In genomic region chr17:34579017-34579946, GRCh38 we compare ENCODE assay signal across 8 cellular contexts. TPM values are rescaled to one million over a fixed set of nuclear protein-coding genes. Genes with fewer than 3 reads are reported as not detected.
DNase-seq lines count a peak whose midpoint lies in the region; ATAC-seq and TF ChIP-seq lines count a peak whose summit lies in the region.

TMEM132E (plus strand) TSS chr17:34579582; CDS start chr17:34581077, 1,495 bp downstream.

- no peaks in the 10 kb centered on the region for H3K36me3 Mint-ChIP-seq in IgD-negative memory B cell
- H3K36me3 Mint-ChIP-seq in activated naive CD4-positive, alpha-beta T cell treated with anti-CD3 and anti-CD28 coated beads, Interleukin-2, amount 50 U/mL, for 24 hours: no peaks in the 10 kb centered on the region

- H3K4me1 Mint-ChIP-seq in IgD-negative memory B cell: peaks cover 0 to 7% (median 7%) of the 10 kb centered on the region in 3 donors
- peaks cover 12% of the 10 kb centered on the region for H3K4me1 Mint-ChIP-seq in activated naive CD4-positive, alpha-beta T cell treated with anti-CD3 and anti-CD28 coated beads, Interleukin-2, amount 50 U/mL, for 24 hours

- ATAC-seq in HG03097 (IDR thresholded peaks at IDR 0.05; ENCODE audit: low FRiP score, unreplicated experiment): no peak

- H4K12ac ChIP-seq in trophoblast cell (ENCODE audit: low read depth, low read length): no peak within 1 kb of the TSS

- peak within 1 kb of the TSS; percentile 58 for H2AFZ ChIP-seq in trophoblast cell (ENCODE audit: insufficient read depth, low read length, poor library complexity)

- peaks cover 36% of the 10 kb centered on the region for H3K4me1 ChIP-seq in left ventricle myocardium inferior
- H3K4me1 ChIP-seq in trophoblast cell (ENCODE audit: control insufficient read depth in 1 of 2, insufficient read depth in 2 of 2, low read length in 2 of 2): peaks cover 14 to 28% of the 10 kb centered on the region in 2 experiments

- peak within 1 kb of the TSS; percentile 85 for H3K4me2 ChIP-seq in trophoblast cell (ENCODE audit: low read length)

- peak within 1 kb of the TSS; percentile 60 to 85 (median 73) for H3K4me3 Mint-ChIP-seq in IgD-negative memory B cell
- H3K4me3 Mint-ChIP-seq in activated naive CD4-positive, alpha-beta T cell treated with anti-CD3 and anti-CD28 coated beads, Interleukin-2, amount 50 U/mL, for 24 hours: peak within 1 kb of the TSS; percentile 88

- no peak within 1 kb of the TSS for H3K4ac ChIP-seq in trophoblast cell (ENCODE audit: low read depth, low read length)

- H3K4me3 ChIP-seq in left ventricle myocardium inferior (peak within 1 kb of the TSS; percentile 72), trophoblast cell (ENCODE audit: low read depth, low read length) (peak within 1 kb of the TSS; percentile 68)

- H3K9me3 ChIP-seq in left ventricle myocardium inferior (replicated peaks): peaks cover 6% of the 10 kb centered on the region
- peaks cover 3% of the 10 kb centered on the region for H3K9me3 ChIP-seq in trophoblast cell (ENCODE audit: insufficient read depth, low read depth, low read length)

- WGBS in trophoblast cell (ENCODE audit: extremely low coverage, insufficient coverage, insufficient read length): no CpG with 5 or more reads among the region's 101 CpGs

- intact Hi-C loops in left ventricle myocardium inferior (cut with micrococcal nuclease): no loop called here

- no peak within 1 kb of the TSS for H3K23ac ChIP-seq in trophoblast cell (ENCODE audit: low read length)

- no peak within 1 kb of the TSS for H3K9ac ChIP-seq in trophoblast cell (ENCODE audit: low read length)

- no peaks in the 10 kb centered on the region for H3K36me3 ChIP-seq in left ventricle myocardium inferior
- no peaks in the 10 kb centered on the region for H3K36me3 ChIP-seq in trophoblast cell (ENCODE audit: control insufficient read depth in 1 of 2, insufficient read depth in 2 of 2, low read length in 2 of 2)

- H2AK5ac ChIP-seq in trophoblast cell (ENCODE audit: low read length): no peak within 1 kb of the TSS

- no peak within 1 kb of the TSS for H2BK120ac ChIP-seq in trophoblast cell (ENCODE audit: insufficient read depth, low read length, poor library complexity)

- H3K79me2 ChIP-seq in trophoblast cell (ENCODE audit: control insufficient read depth, insufficient read depth, low read length, poor library complexity): no peaks in the 10 kb centered on the region

- no peaks in the 10 kb centered on the region for H3K79me1 ChIP-seq in trophoblast cell (ENCODE audit: low read length)

- H3K27me3 ChIP-seq in left ventricle myocardium inferior (ENCODE audit: low read depth): peaks cover 100% of the 10 kb centered on the region
- H3K27me3 ChIP-seq in trophoblast cell (ENCODE audit: insufficient read depth, low read length): peaks cover 54% of the 10 kb centered on the region

- no peak within 1 kb of the TSS for H4K8ac ChIP-seq in trophoblast cell (ENCODE audit: low read depth, low read length)

- DNase-seq in Ammon's horn (ENCODE audit: low spot score): peak; percentile 86
- DNase-seq in left ventricle myocardium inferior: peak; percentile 37
- DNase-seq in trophoblast cell: peak in 1 of 2 donors; percentile 23
- no peak for DNase-seq in NCI-H2081 (lab: John Stamatoyannopoulos, UW)
- DNase-seq in NCI-H510A (lab: John Stamatoyannopoulos, UW): no peak

- H3K27ac Mint-ChIP-seq in IgD-negative memory B cell: no peak within 1 kb of the TSS
- H3K27ac Mint-ChIP-seq in activated naive CD4-positive, alpha-beta T cell treated with anti-CD3 and anti-CD28 coated beads, Interleukin-2, amount 50 U/mL, for 24 hours: no peak within 1 kb of the TSS

- no peak within 1 kb of the TSS for H3K18ac ChIP-seq in trophoblast cell (ENCODE audit: low read length)

- H3K27me3 Mint-ChIP-seq in IgD-negative memory B cell: peaks cover 57% of the 10 kb centered on the region
- H3K27me3 Mint-ChIP-seq in activated naive CD4-positive, alpha-beta T cell treated with anti-CD3 and anti-CD28 coated beads, Interleukin-2, amount 50 U/mL, for 24 hours: peaks cover 53% of the 10 kb centered on the region

- no peak within 1 kb of the TSS for H4K91ac ChIP-seq in trophoblast cell (ENCODE audit: low read depth, low read length)

- no peak within 1 kb of the TSS for H2BK5ac ChIP-seq in trophoblast cell (ENCODE audit: low read depth, low read length, poor library complexity)

- H3K27ac ChIP-seq in left ventricle myocardium inferior (replicated peaks): no peak within 1 kb of the TSS
- H3K27ac ChIP-seq in trophoblast cell (ENCODE audit: low read depth, low read length): no peak within 1 kb of the TSS

- H3K14ac ChIP-seq in trophoblast cell (ENCODE audit: low read length): no peak within 1 kb of the TSS

- TF ChIP-seq CTCF in left ventricle myocardium inferior (IDR thresholded peaks at IDR 0.05; ENCODE audit: borderline replicate concordance): no peak

- H3K9me3 Mint-ChIP-seq in IgD-negative memory B cell: peaks cover 0 to 4% (median 0%) of the 10 kb centered on the region in 3 donors
- no peaks in the 10 kb centered on the region for H3K9me3 Mint-ChIP-seq in activated naive CD4-positive, alpha-beta T cell treated with anti-CD3 and anti-CD28 coated beads, Interleukin-2, amount 50 U/mL, for 24 hours

- H2BK12ac ChIP-seq in trophoblast cell (ENCODE audit: low read length): no peak within 1 kb of the TSS

RNA-seq across cellular contexts. Expression of gene TMEM132E, which starts in this region (rescaled TPM):
- 0.19 TPM for polyA plus RNA-seq in IgD-negative memory B cell
- total RNA-seq in left ventricle myocardium inferior: 0.05 TPM
- 1.7 and 1.8 TPM in 2 replicates for polyA plus RNA-seq in trophoblast cell (2013)

Comparison
In these comparisons a context has a peak if more than half of its experiments do, and no peak if none do; other contexts are left out.
1. Peak in DNase-seq and H3K4me3 ChIP-seq in left ventricle myocardium inferior; RNA of the gene not detected or under 1 TPM.